In the genomic region with DNA sequence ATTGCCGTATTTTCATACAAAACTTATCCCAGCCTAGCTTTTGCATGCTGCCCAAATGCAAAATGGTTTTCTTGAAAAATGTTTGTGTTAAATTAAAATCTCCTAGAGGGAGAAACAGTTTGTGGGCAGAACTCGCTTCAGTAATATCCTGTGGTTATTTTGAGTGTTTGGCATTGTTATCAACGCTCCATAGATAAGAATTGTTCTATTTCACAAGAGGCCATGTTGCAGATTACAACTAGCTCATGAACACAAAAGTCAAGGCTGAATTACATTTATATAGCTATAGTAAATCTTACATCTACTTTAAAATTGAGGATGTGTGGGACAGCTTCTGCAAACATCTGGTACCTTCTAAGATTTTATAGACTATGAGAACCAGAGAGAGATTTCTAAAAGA, we compare ENCODE assay signal across 16 cellular contexts.
DNase-seq lines count a peak whose midpoint lies in the region; ATAC-seq and TF ChIP-seq lines count a peak whose summit lies in the region.
"Had no signal": no experiment of that assay in that cellular context is flagged by ENCODE, and none has a peak within 500 bp of the region (broad histone marks: within the 10 kb centered on the region; RNA-seq: fewer than 3 reads in every experiment).

No MANE protein-coding gene starts in this region.

- H3K27ac ChIP-seq in left ventricle myocardium inferior (replicated peaks) (no peak overlapping the region), hepatocyte (no peak overlapping the region)
- H3K27ac ChIP-seq: BLaER1 treated with 17β-estradiol and CSF1 and Interleukin-3, amounts not matched to agents 10 nM and 100 nM; GM23248; KMS-11 had no signal

- DNase-seq in Right ventricle myocardium inferior (ENCODE audit: missing footprints) (no peak), left ventricle myocardium inferior (no peak), amniotic epithelial cell (ENCODE audit: low read depth) (peak; percentile 86), hepatocyte (ENCODE audit: low spot score) (no peak), posterior vena cava (ENCODE audit: low spot score) (no peak), LoVo (ENCODE audit: low spot score) (no peak), NCI-H345 treated with DMSO at 0.1 percent for 48 hours (lab: John Stamatoyannopoulos, UW; ENCODE audit: unreplicated experiment) (no peak)
- DNase-seq: Calu3; CD8-positive, alpha-beta T cell; GM23248; NCI-H187; NCI-H510A treated with DMSO at 0.1 percent for 48 hours; NCI-H82 had no signal

- H3K4me3 ChIP-seq in left ventricle myocardium inferior (no peak overlapping the region), hepatocyte (no peak overlapping the region)
- H3K4me3 ChIP-seq: BLaER1 treated with 17β-estradiol and CSF1 and Interleukin-3, amounts not matched to agents 10 nM and 100 nM; GM23248; HAP-1 had no signal

- H3K4me1 ChIP-seq in left ventricle myocardium inferior = peaks cover 22% of the 10 kb centered on the region
- peaks cover 30% of the 10 kb centered on the region for H3K4me1 ChIP-seq in hepatocyte (ENCODE audit: insufficient read depth)

- 30% methylated on average over 3 of the region's 3 CpGs for WGBS in hepatocyte (ENCODE audit: low lambda C conversion rate, missing lambda C conversion rate)

- intact Hi-C loops in Right ventricle myocardium inferior (cut with DNase I) = no loop called here
- intact Hi-C loops in left ventricle myocardium inferior (cut with micrococcal nuclease) = no loop called here
- intact Hi-C loops in posterior vena cava (cut with DNase I) = no loop called here

- no peak overlapping the region for H2AFZ ChIP-seq in hepatocyte
- H2AFZ ChIP-seq: GM23248 had no signal

- peak; percentile 50 for ATAC-seq in Right ventricle myocardium inferior
- ATAC-seq: CD8-positive, alpha-beta T cell had no signal

- no peaks in the 10 kb centered on the region for H4K20me1 ChIP-seq in hepatocyte (ENCODE audit: insufficient read depth, poor library complexity, severe bottlenecking)
- H4K20me1 ChIP-seq: BLaER1 treated with 17β-estradiol and CSF1 and Interleukin-3, amounts not matched to agents 10 nM and 100 nM had no signal

- H3K79me2 ChIP-seq in hepatocyte = no peaks in the 10 kb centered on the region

- no peaks in the 10 kb centered on the region for H3K36me3 ChIP-seq in left ventricle myocardium inferior
- H3K36me3 ChIP-seq in hepatocyte (replicated peaks; ENCODE audit: insufficient read depth, low read depth) = no peaks in the 10 kb centered on the region
- H3K36me3 ChIP-seq: BLaER1 treated with 17β-estradiol and CSF1 and Interleukin-3, amounts not matched to agents 10 nM and 100 nM; HAP-1 had no signal

- H3K27me3 ChIP-seq in left ventricle myocardium inferior (ENCODE audit: low read depth) (no peaks in the 10 kb centered on the region), hepatocyte (no peaks in the 10 kb centered on the region)
- H3K27me3 ChIP-seq: BLaER1 treated with 17β-estradiol and CSF1 and Interleukin-3, amounts not matched to agents 10 nM and 100 nM had no signal

- no peaks in the 10 kb centered on the region for H3K9me2 ChIP-seq in hepatocyte (replicated peaks; ENCODE audit: insufficient read depth)

- H3K4me2 ChIP-seq in hepatocyte = peak overlapping the region; percentile 17
- H3K4me2 ChIP-seq: KMS-11 had no signal

- TF ChIP-seq CTCF in left ventricle myocardium inferior (IDR thresholded peaks at IDR 0.05; ENCODE audit: borderline replicate concordance) (no peak), hepatocyte (IDR thresholded peaks at IDR 0.05; ENCODE audit: poor library complexity) (no peak)

- H3K9me3 ChIP-seq in left ventricle myocardium inferior (replicated peaks) (no peaks in the 10 kb centered on the region), hepatocyte (ENCODE audit: low read depth) (no peaks in the 10 kb centered on the region)
- H3K9me3 ChIP-seq: HAP-1 had no signal
